1 cellular context compared by ENCODE assay signal in genomic region chr5:107541400-107541799, GRCh38.
TF ChIP-seq lines count a peak whose summit lies in the region.

No MANE protein-coding gene starts in this region.

TF ChIP-seq in GM23338, 12 proteins besides CTCF, POLR2A, EP300 and RAD21 (continued from another document):
- TF ChIP-seq ZNF462 (CRISPR knock-in tag; IDR thresholded peaks at IDR 0.05) (no peak), ETS1 (IDR thresholded peaks at IDR 0.05) (no peak), POLR2AphosphoS5 (IDR thresholded peaks at IDR 0.05; ENCODE audit: low read depth) (no peak), REST (IDR thresholded peaks at IDR 0.05; ENCODE audit: unreplicated experiment) (no peak), EZH2 (IDR thresholded peaks at IDR 0.05; ENCODE audit: low read depth, unreplicated experiment) (no peak), CREB1 (CRISPR knock-in tag; IDR thresholded peaks at IDR 0.05; ENCODE audit: low read depth) (no peak), EZH2phosphoT487 (IDR thresholded peaks at IDR 0.05; ENCODE audit: unreplicated experiment) (no peak), STAT1 (IDR thresholded peaks at IDR 0.05; ENCODE audit: unreplicated experiment) (no peak), NANOG (IDR thresholded peaks at IDR 0.05; ENCODE audit: borderline replicate concordance) (no peak), ZNF114 (CRISPR knock-in tag; IDR thresholded peaks at IDR 0.05) (no peak)
TF ChIP-seq in GM23338: peak in this region for 0.
